In the genomic region with DNA sequence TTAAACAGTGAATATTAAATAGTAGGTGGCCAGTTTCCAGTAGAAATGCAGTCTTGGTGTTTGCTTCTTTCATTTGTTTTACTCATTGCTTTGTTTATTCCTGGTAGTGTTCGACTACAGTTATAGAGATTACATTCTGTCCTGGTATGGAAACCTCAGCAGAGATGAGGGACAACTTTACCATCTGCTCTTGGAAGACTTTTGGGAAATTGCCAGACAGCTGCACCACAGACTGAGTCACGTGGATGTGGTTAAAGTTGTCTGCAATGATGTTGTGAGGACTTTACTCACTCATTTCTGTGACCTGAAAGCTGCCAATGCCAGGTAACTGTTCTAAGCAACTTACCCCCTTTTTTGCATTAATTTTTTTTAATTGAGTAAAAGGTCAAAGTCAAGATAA, we compare ENCODE assay signal across 8 cellular contexts.
DNase-seq lines count a peak whose midpoint lies in the region; ATAC-seq and TF ChIP-seq lines count a peak whose summit lies in the region.
"Not testable (repeated sequence)": the region's sequence is repeated elsewhere in the genome, so short reads cannot be mapped to it uniquely, and the experiment has no call there.

No MANE protein-coding gene starts in this region.

- DNase-seq in NCI-H510A treated with DMSO at 0.1 percent for 48 hours (lab: John Stamatoyannopoulos, UW), result peak; percentile 15
- peak; percentile 88 for DNase-seq in choroid plexus epithelial cell (ENCODE audit: low read depth)
- DNase-seq in inferior parietal cortex (ENCODE audit: extremely low spot score), result peak; percentile 40
- peak; percentile 73 for DNase-seq in skeletal muscle cell (ENCODE audit: low read depth)

- not testable (repeated sequence) for H3K9me3 ChIP-seq in BLaER1 treated with 17β-estradiol and CSF1 and Interleukin-3, amounts not matched to agents 10 nM and 100 nM (replicated peaks in 1 of 11)

- not testable (repeated sequence) for H3K27me3 ChIP-seq in BLaER1 treated with 17β-estradiol and CSF1 and Interleukin-3, amounts not matched to agents 10 nM and 100 nM

- peaks cover 0 to 47% (median 14%) of the 10 kb centered on the region in 11 experiments; a peak in 17 of 22 replicates for H4K20me1 ChIP-seq in BLaER1 treated with 17β-estradiol and CSF1 and Interleukin-3, amounts not matched to agents 10 nM and 100 nM

- peak overlapping the region in 6 of 11 experiments; percentile 2 to 57 (median 46); a peak in 12 of 22 replicates for H3K27ac ChIP-seq in BLaER1 treated with 17β-estradiol and CSF1 and Interleukin-3, amounts not matched to agents 10 nM and 100 nM
- peak overlapping the region; percentile 39 for H3K27ac ChIP-seq in VCaP

- not testable (repeated sequence) for H3K4me3 ChIP-seq in BLaER1 treated with 17β-estradiol and CSF1 and Interleukin-3, amounts not matched to agents 10 nM and 100 nM; choroid plexus epithelial cell (ENCODE audit: low read depth, low read length); skeletal muscle cell (ENCODE audit: low read depth, low read length)

- peaks cover 11 to 59% (median 40%) of the 10 kb centered on the region in 11 experiments for H3K36me3 ChIP-seq in BLaER1 treated with 17β-estradiol and CSF1 and Interleukin-3, amounts not matched to agents 10 nM and 100 nM

- ATAC-seq in GM18867 (IDR thresholded peaks at IDR 0.05; ENCODE audit: unreplicated experiment), result peak; percentile 38
- ATAC-seq in HG03432 (IDR thresholded peaks at IDR 0.05; ENCODE audit: unreplicated experiment), result peak; percentile 51

- H3K4me1 ChIP-seq in BLaER1 treated with 17β-estradiol and CSF1 and Interleukin-3, amounts not matched to agents 10 nM and 100 nM, result peaks cover 35 to 60% (median 55%) of the 10 kb centered on the region in 10 experiments

- TF ChIP-seq CTCF in VCaP (conservative IDR thresholded peaks at IDR 0.05); choroid plexus epithelial cell (conservative IDR thresholded peaks at IDR 0.05; ENCODE audit: low read depth, low read length): not testable (repeated sequence)

- not testable (repeated sequence) for H3K9ac ChIP-seq in BLaER1 treated with 17β-estradiol and CSF1 and Interleukin-3, amounts not matched to agents 10 nM and 100 nM

- peak overlapping the region; percentile 42 to 68 (median 54); a peak in 20 of 22 replicates for H3K4me2 ChIP-seq in BLaER1 treated with 17β-estradiol and CSF1 and Interleukin-3, amounts not matched to agents 10 nM and 100 nM

Comparison
In these comparisons a context has a peak if more than half of its experiments do, and no peak if none do; other contexts are left out.
1. DNase-seq: peak in every context shown above with its lines; median percentile 88 in choroid plexus epithelial cell; 73 in skeletal muscle cell; 40 in inferior parietal cortex; 15 in NCI-H510A treated with DMSO at 0.1 percent for 48 hours.